ENCODE assay signal across 8 cellular contexts in genomic region chr1:40256401-40257084, GRCh38. TPM values are rescaled to one million over a fixed set of nuclear protein-coding genes. Genes with fewer than 3 reads are reported as not detected.
DNase-seq lines count a peak whose midpoint lies in the region; ATAC-seq, FAIRE-seq and TF ChIP-seq lines count a peak whose summit lies in the region.

No MANE protein-coding gene starts in this region.

- no peak for FAIRE-seq in GM12878 (lab: Jason Lieb, UNC)

- H3K79me2 ChIP-seq in GM12878 (ENCODE audit: control insufficient read depth, insufficient read depth, low read length) = peaks cover 35% of the 10 kb centered on the region

- no peak overlapping the region; the same call in 1 of the 2 replicates for H2AFZ ChIP-seq in GM12878 (ENCODE audit: control insufficient read depth, low read depth, low read length)

- TF ChIP-seq CTCF in 22Rv1 (IDR thresholded peaks at IDR 0.05) (no peak), HFFc6 (IDR thresholded peaks at IDR 0.05) (no peak), GM12878 (IDR thresholded peaks at IDR 0.05 in 2 of 3, conservative IDR thresholded peaks at IDR 0.05 in 1 of 3; ENCODE audit: control insufficient read depth in 2 of 3, extremely low read depth in 1 of 3, insufficient read depth in 1 of 3, low read depth in 3 of 3, low read length in 3 of 3) (no peak)

- TF ChIP-seq POLR2A in GM12878 (IDR thresholded peaks at IDR 0.05; ENCODE audit: low read depth, low read length) = no peak

- H3K27me3 ChIP-seq in GM12878 (replicated peaks in 1 of 2; ENCODE audit: control insufficient read depth in 2 of 2, insufficient read depth in 2 of 2, low read length in 1 of 2) = no peaks in the 10 kb centered on the region

- intact Hi-C loops in GM12878 (cut with micrococcal nuclease; ENCODE audit: unreplicated experiment) = loop anchor here (10.0 kb wide), 1 partner anchor 148 kb away; no protein-coding TSS in a partner anchor

- peaks cover 8% of the 10 kb centered on the region; the same call in 1 of the 2 replicates for H3K4me1 ChIP-seq in GM12878 (ENCODE audit: control insufficient read depth, insufficient read depth, low read length)

- POLR2A ChIA-PET in GM12878 (lab: Charles Lee) = interaction anchor here (1.0 to 3.3 kb wide), 3 partner anchors 14 to 57 kb away, joined by 3 to 16 read pairs (median 3); no protein-coding TSS in a partner anchor

- no peaks in the 10 kb centered on the region for H3K9me3 Mint-ChIP-seq in HFFc6

- ATAC-seq in GM12878 = no peak
- no peak for ATAC-seq in GM18873 (IDR thresholded peaks at IDR 0.05; ENCODE audit: low FRiP score, unreplicated experiment)

- peaks cover 8% of the 10 kb centered on the region; the same call in 1 of the 2 replicates for H3K36me3 Mint-ChIP-seq in HFFc6 (ENCODE audit: low read depth)

- peak overlapping the region; percentile 96 for H3K4me3 Mint-ChIP-seq in HFFc6

- H3K36me3 ChIP-seq in GM12878 (ENCODE audit: control insufficient read depth in 2 of 2, insufficient read depth in 2 of 2, low read length in 1 of 2) = peaks cover 0 to 5% of the 10 kb centered on the region in 2 experiments; a peak in 2 of 4 replicates

- SMC1A ChIA-PET in GM12878 (lab: Charles Lee; ENCODE audit: uncharacterized antibody, unreplicated experiment) = interaction anchor here (1.0 to 2.6 kb wide), 11 partner anchors 10 to 148 kb away, joined by 3 to 9 read pairs (median 5); no protein-coding TSS in a partner anchor

- H3K27ac ChIP-seq in 22Rv1 (peak overlapping the region; percentile 94), GM12878 (ENCODE audit: control insufficient read depth, insufficient read depth) (peak overlapping the region; percentile 99)

- RAD21 ChIA-PET in GM12878 (lab: Charles Lee; ENCODE audit: unreplicated experiment) = interaction anchor here (0.6 to 1.4 kb wide), 5 partner anchors 15 to 113 kb away, joined by 3 to 11 read pairs (median 3); no protein-coding TSS in a partner anchor

- H3K4me3 ChIP-seq in GM12878 = peak overlapping the region; percentile 69

- 77% methylated on average over 6 of the region's 6 CpGs for WGBS in GM12878 (ENCODE audit: insufficient coverage, insufficient replicate concordance, low lambda C conversion rate, missing lambda C conversion rate)

- no peaks in the 10 kb centered on the region for H3K9me3 ChIP-seq in GM12878 (replicated peaks; ENCODE audit: control insufficient read depth, insufficient read depth, low read length)

- H3K4me1 Mint-ChIP-seq in HFFc6 (ENCODE audit: low read depth) = peaks cover 23% of the 10 kb centered on the region

- peak overlapping the region; percentile 99 for H3K27ac Mint-ChIP-seq in HFFc6

- BruUV-seq in GM12878 (replicated peaks; lab: Mats Ljungman, UMichigan) = no TSS peak

- CTCF ChIA-PET in GM12878 (lab: Yijun Ruan, JAX) = interaction anchor here (1.0 to 3.8 kb wide), 6 partner anchors 15 to 113 kb away, joined by 3 to 21 read pairs (median 6); no protein-coding TSS in a partner anchor

- peak overlapping the region; percentile 100 for H3K9ac ChIP-seq in GM12878 (ENCODE audit: control insufficient read depth, insufficient read depth, low read length)

- peak overlapping the region; percentile 77 for H3K4me2 ChIP-seq in GM12878 (ENCODE audit: control insufficient read depth, insufficient read depth)

- no peak for TF ChIP-seq EP300 in GM12878 (IDR thresholded peaks at IDR 0.05; ENCODE audit: borderline replicate concordance in 1 of 2, control insufficient read depth in 1 of 2, low read depth in 2 of 2, low read length in 2 of 2)

- DNase-seq in HFFc6 (no peak), GM12878 (ENCODE audit: low read depth, low spot score) (no peak), lung microvascular endothelial cell (ENCODE audit: low read depth in 2 of 2) (peak; percentile 3 to 32), T1000 (lab: John Stamatoyannopoulos, UW) (no peak), DMS53 treated with DMSO at 0.1 percent for 48 hours (lab: John Stamatoyannopoulos, UW; ENCODE audit: unreplicated experiment) (no peak)
- DNase-seq in activated CD8-positive, alpha-beta memory T cell treated with anti-CD3 and anti-CD28 coated beads, Interleukin-2, amount 50 U/mL, for 4 hours = no peak

- TF ChIP-seq RAD21 in GM12878 (IDR thresholded peaks at IDR 0.05; ENCODE audit: insufficient read depth, low read depth, low read length) = no peak

- peaks cover 2% of the 10 kb centered on the region for H3K27me3 Mint-ChIP-seq in HFFc6 (ENCODE audit: insufficient read depth)

- in situ Hi-C loops in GM12878 (cut with MboI) = no loop called here

- H4K20me1 ChIP-seq in GM12878 (ENCODE audit: control insufficient read depth, insufficient read depth) = no peaks in the 10 kb centered on the region

TF ChIP-seq in GM12878, 131 proteins besides CTCF, POLR2A, EP300 and RAD21:
- TF ChIP-seq NR2C2 (IDR thresholded peaks at IDR 0.05; ENCODE audit: borderline replicate concordance, control insufficient read depth, insufficient read length, low read depth) (no peak), PKNOX1 (IDR thresholded peaks at IDR 0.05) (peak; percentile 54; the same call in 1 of the 2 replicates), SMC3 (IDR thresholded peaks at IDR 0.05; ENCODE audit: borderline replicate concordance, low read length) (no peak)

RNA-seq across cellular contexts. Expression of gene ZMPSTE24, which starts 1.5 kb away (rescaled TPM):
- total RNA-seq in HFFc6 (2021; fragmentation: NEBNext Ultra II Directional; extraction: Animal tissue kit (Norgen Biotek cat#: 25700)) = 10 to 100 TPM; 66.4 to 79.3 (median 78.3) TPM
- total RNA-seq in GM12878 (2013; cell fraction: nucleolus; rRNA removed) = 21.9 and 30.3 TPM in 2 replicates
- 40.2 and 52.9 TPM in 2 replicates for total RNA-seq in GM12878 (2014; rRNA removed)
- 44.5 and 47.0 TPM in 2 replicates for total RNA-seq in GM12878 (2014; rRNA removed; fragmentation: Illumina TruSeq; extraction: Trizol)
- 32.1 and 32.6 TPM in 2 replicates for total RNA-seq in GM12878 (2021)
- polyA plus RNA-seq in GM12878 (2011; ENCODE audit: low read depth) = 7.6 TPM
- 21.5 and 27.1 TPM in 2 replicates for polyA plus RNA-seq in GM12878 (2011; rRNA removed)
- polyA plus RNA-seq in GM12878 (2011; cell fraction: cytosol; rRNA removed) = 6.5 and 6.6 TPM in 2 replicates
- 4.4 and 7.2 TPM in 2 replicates for polyA plus RNA-seq in GM12878 (2011; cell fraction: nucleus; rRNA removed)
- 12.7 and 14.7 TPM in 2 replicates for polyA plus RNA-seq in GM12878 (2012)
- polyA plus RNA-seq in GM12878 (2014; fragmentation: Illumina TruSeq; extraction: Trizol) = 48.5 and 64.7 TPM in 2 replicates
- polyA plus RNA-seq in GM12878 (2014; fragmentation: Nextera tagmentation; extraction: Ambion mirVana) = 10 to 100 TPM; 30.1 to 56.0 TPM
- 23.2 and 30.1 TPM in 2 replicates for polyA plus RNA-seq in GM12878 (2014; rRNA removed)
- polyA plus RNA-seq in GM12878 (2016; fragmentation: Nextera tagmentation; extraction: Ambion mirVana) = 10 to 100 TPM; 82.7 to 84.4 TPM
- 9.8 and 14.6 TPM in 2 replicates for polyA minus RNA-seq in GM12878 (2011; rRNA and poly(A)+ RNA removed)
- 7.5 and 8.5 TPM in 2 replicates for polyA minus RNA-seq in GM12878 (2011; cell fraction: cytosol; rRNA and poly(A)+ RNA removed)
- 3.0 and 5.2 TPM in 2 replicates for polyA minus RNA-seq in GM12878 (2011; cell fraction: nucleus; rRNA and poly(A)+ RNA removed)
- 40.5 and 64.1 TPM in 2 replicates for total RNA-seq in lung microvascular endothelial cell

RNA-seq across cellular contexts. Expression of gene TMCO2, which starts 8.8 kb away (rescaled TPM):
- not detected for total RNA-seq in HFFc6 (2021; fragmentation: NEBNext Ultra II Directional; extraction: Animal tissue kit (Norgen Biotek cat#: 25700))
- total RNA-seq in GM12878 (2013; cell fraction: nucleolus; rRNA removed) = not detected in 2 replicates
- not detected in 2 replicates for total RNA-seq in GM12878 (2014; rRNA removed)
- total RNA-seq in GM12878 (2014; rRNA removed; fragmentation: Illumina TruSeq; extraction: Trizol) = not detected in 2 replicates
- not detected in 2 replicates for total RNA-seq in GM12878 (2021)
- polyA plus RNA-seq in GM12878 (2011; ENCODE audit: low read depth) = not detected
- not detected in 2 replicates for polyA plus RNA-seq in GM12878 (2011; rRNA removed)
- polyA plus RNA-seq in GM12878 (2011; cell fraction: cytosol; rRNA removed) = not detected in 2 replicates
- not detected in 2 replicates for polyA plus RNA-seq in GM12878 (2011; cell fraction: nucleus; rRNA removed)
- not detected in 2 replicates for polyA plus RNA-seq in GM12878 (2012)
- not detected in 2 replicates for polyA plus RNA-seq in GM12878 (2014; fragmentation: Illumina TruSeq; extraction: Trizol)
- not detected for polyA plus RNA-seq in GM12878 (2014; fragmentation: Nextera tagmentation; extraction: Ambion mirVana)
- not detected in 2 replicates for polyA plus RNA-seq in GM12878 (2014; rRNA removed)
- polyA plus RNA-seq in GM12878 (2016; fragmentation: Nextera tagmentation; extraction: Ambion mirVana) = not detected
- polyA minus RNA-seq in GM12878 (2011; rRNA and poly(A)+ RNA removed) = not detected in 2 replicates
- not detected in 2 replicates for polyA minus RNA-seq in GM12878 (2011; cell fraction: cytosol; rRNA and poly(A)+ RNA removed)
- polyA minus RNA-seq in GM12878 (2011; cell fraction: nucleus; rRNA and poly(A)+ RNA removed) = not detected in 2 replicates
- not detected in 2 replicates for total RNA-seq in lung microvascular endothelial cell

Comparison
In these comparisons a context has a peak if more than half of its experiments do, and no peak if none do; other contexts are left out.
1. DNase-seq: peak in lung microvascular endothelial cell (2 of 2); none in HFFc6 (single experiment), GM12878 (single experiment), T1000 (single experiment), activated CD8-positive, alpha-beta memory T cell treated with anti-CD3 and anti-CD28 coated beads, Interleukin-2, amount 50 U/mL, for 4 hours (single experiment) and DMS53 treated with DMSO at 0.1 percent for 48 hours (single experiment).